Comparison of ENCODE assay signal across 22 cellular contexts in genomic region chr16:77332792-77333191, GRCh38.
"Had no signal": no experiment of that assay in that cellular context is flagged by ENCODE, and none has a peak within 500 bp of the region (broad histone marks: within the 10 kb centered on the region; RNA-seq: fewer than 3 reads in every experiment).

No MANE protein-coding gene starts in this region.

- H3K9me3 ChIP-seq: adrenal gland, testis, upper lobe of left lung had no signal

- H3K4me3 Mint-ChIP-seq: activated CD4-positive, alpha-beta T cell treated with anti-CD3 and anti-CD28 coated beads, Interleukin-2, amount 10 ng/mL, durations not matched to agents 7 days and 5 days; activated CD8-positive, alpha-beta T cell treated with anti-CD3 and anti-CD28 coated beads for 36 hours; activated naive CD8-positive, alpha-beta T cell; naive B cell; T-cell; T-helper 2 cell treated with Interferon-gamma antibody and Interleukin-4, amounts not matched to agents 5 μg/mL and 100 μg/mL, for 36 hours had no signal

- H3K4me1 Mint-ChIP-seq: naive B cell, T-cell had no signal

- DNase-seq: activated CD4-positive, alpha-beta T cell treated with anti-CD3 and anti-CD28 coated beads, Interleukin-2, amount 10 ng/mL, durations not matched to agents 7 days and 5 days; activated CD4-positive, CD25-positive, alpha-beta regulatory T cell treated with anti-CD3 and anti-CD28 coated beads, Interleukin-2, amount 50 U/mL, for 72 hours; activated CD8-positive, alpha-beta T cell treated with anti-CD3 and anti-CD28 coated beads for 36 hours; activated T-cell treated with anti-CD3 and anti-CD28 coated beads, Interleukin-2, amount 50 U/mL, for 1 hour; adrenal gland; hypothalamus; left cardiac atrium; mesenchymal stem cell; naive B cell; nucleus accumbens; small intestine; stimulated activated CD4-positive, alpha-beta T cell treated with anti-CD3 and anti-CD28 coated beads, Interleukin-2, amount 100 ng/mL, for 48 hours; stimulated activated CD8-positive, alpha-beta memory T cell treated with anti-CD3 and anti-CD28 coated beads, Interleukin-4, amount 100 ng/mL, for 48 hours; stimulated activated naive CD4-positive, alpha-beta T cell; T-cell; testis; upper lobe of left lung had no signal

- H3K27ac Mint-ChIP-seq: activated CD4-positive, alpha-beta T cell treated with anti-CD3 and anti-CD28 coated beads, Interleukin-2, amount 10 ng/mL, durations not matched to agents 7 days and 5 days; activated CD8-positive, alpha-beta T cell treated with anti-CD3 and anti-CD28 coated beads for 36 hours; activated naive CD8-positive, alpha-beta T cell; naive B cell; T-cell; T-helper 2 cell treated with Interferon-gamma antibody and Interleukin-4, amounts not matched to agents 5 μg/mL and 100 μg/mL, for 36 hours had no signal

- H3K27ac ChIP-seq: adrenal gland, cardiac muscle cell, testis, upper lobe of left lung, VCaP had no signal

- H3K27me3 ChIP-seq: adrenal gland, cardiac muscle cell, testis, upper lobe of left lung had no signal

- H3K4me1 ChIP-seq: adrenal gland, testis, upper lobe of left lung had no signal

- H3K36me3 Mint-ChIP-seq: activated naive CD8-positive, alpha-beta T cell; naive B cell; T-cell had no signal

- H3K27me3 Mint-ChIP-seq: activated CD4-positive, alpha-beta T cell treated with anti-CD3 and anti-CD28 coated beads, Interleukin-2, amount 10 ng/mL, durations not matched to agents 7 days and 5 days; activated naive CD8-positive, alpha-beta T cell had no signal

- ATAC-seq: activated CD8-positive, alpha-beta T cell treated with anti-CD3 and anti-CD28 coated beads for 36 hours; sciatic nerve; T-cell had no signal

- H3K4me3 ChIP-seq: adrenal gland, cardiac muscle cell, testis, upper lobe of left lung had no signal

- H3K9me3 Mint-ChIP-seq: activated CD4-positive, alpha-beta T cell treated with anti-CD3 and anti-CD28 coated beads, Interleukin-2, amount 10 ng/mL, durations not matched to agents 7 days and 5 days; activated CD8-positive, alpha-beta T cell treated with anti-CD3 and anti-CD28 coated beads for 36 hours; naive B cell; T-cell; T-helper 2 cell treated with Interferon-gamma antibody and Interleukin-4, amounts not matched to agents 5 μg/mL and 100 μg/mL, for 36 hours had no signal

- H3K36me3 ChIP-seq: adrenal gland, cardiac muscle cell, upper lobe of left lung had no signal
